1 cellular context compared by ENCODE assay signal in the genomic region with DNA sequence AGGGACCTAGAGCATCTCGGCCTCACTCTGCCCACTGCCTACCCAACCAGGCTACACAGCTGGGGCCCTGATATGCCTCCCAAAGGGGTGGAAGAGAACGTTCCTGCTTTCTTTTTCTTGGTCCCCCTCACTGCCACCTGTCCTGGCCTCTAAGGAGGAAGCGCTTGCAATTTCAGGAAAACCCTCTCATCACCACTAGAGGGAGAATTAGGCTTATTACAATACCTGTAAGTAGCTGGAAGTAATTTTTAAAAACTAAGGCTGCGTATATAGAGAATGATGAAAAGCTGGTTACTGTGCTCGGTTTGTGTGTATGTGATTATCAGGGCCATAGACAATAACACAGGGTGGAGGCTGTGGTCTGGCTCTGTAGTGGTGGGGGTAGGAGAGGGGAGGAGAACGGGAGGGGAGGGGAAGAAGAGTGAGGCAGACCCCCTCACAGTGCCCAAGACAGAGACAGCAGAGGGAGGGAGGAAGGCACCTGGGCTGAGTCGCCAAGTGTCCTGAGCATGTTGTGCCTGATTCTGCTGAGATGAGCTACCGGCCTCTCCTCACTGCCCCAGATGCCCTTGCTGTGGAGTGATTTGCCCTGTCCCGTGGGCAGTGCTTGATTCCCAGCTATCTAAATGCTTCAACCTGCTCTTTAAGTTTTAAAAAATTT.
TF ChIP-seq lines count a peak whose summit lies in the region.

No MANE protein-coding gene starts in this region.

TF ChIP-seq in GM23338, 12 proteins besides CTCF, POLR2A, EP300 and RAD21 (continued from another document):
- TF ChIP-seq REST (IDR thresholded peaks at IDR 0.05; ENCODE audit: unreplicated experiment) = no peak
- TF ChIP-seq ZNF114 (CRISPR knock-in tag; IDR thresholded peaks at IDR 0.05) = no peak
- TF ChIP-seq, protein P1, sequence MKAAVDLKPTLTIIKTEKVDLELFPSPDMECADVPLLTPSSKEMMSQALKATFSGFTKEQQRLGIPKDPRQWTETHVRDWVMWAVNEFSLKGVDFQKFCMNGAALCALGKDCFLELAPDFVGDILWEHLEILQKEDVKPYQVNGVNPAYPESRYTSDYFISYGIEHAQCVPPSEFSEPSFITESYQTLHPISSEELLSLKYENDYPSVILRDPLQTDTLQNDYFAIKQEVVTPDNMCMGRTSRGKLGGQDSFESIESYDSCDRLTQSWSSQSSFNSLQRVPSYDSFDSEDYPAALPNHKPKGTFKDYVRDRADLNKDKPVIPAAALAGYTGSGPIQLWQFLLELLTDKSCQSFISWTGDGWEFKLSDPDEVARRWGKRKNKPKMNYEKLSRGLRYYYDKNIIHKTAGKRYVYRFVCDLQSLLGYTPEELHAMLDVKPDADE (IDR thresholded peaks at IDR 0.05) = no peak
- TF ChIP-seq JUNB (IDR thresholded peaks at IDR 0.05; ENCODE audit: unreplicated experiment) = no peak
TF ChIP-seq in GM23338: peak in this region for 0.
